8 cellular contexts compared by ENCODE assay signal in genomic region chr4:7043521-7044414, GRCh38. TPM values are rescaled to one million over a fixed set of nuclear protein-coding genes. Genes with fewer than 3 reads are reported as not detected.
DNase-seq lines count a peak whose midpoint lies in the region; ATAC-seq lines count a peak whose summit lies in the region.

No MANE protein-coding gene starts in this region.

- H3K27ac Mint-ChIP-seq in IgD-negative memory B cell (peak overlapping the region; percentile 83 to 95 (median 87)), memory B cell (peak overlapping the region; percentile 83)

- ATAC-seq in GM21526 (IDR thresholded peaks at IDR 0.05; ENCODE audit: low FRiP score, unreplicated experiment) (peak; percentile 20), memory B cell (ENCODE audit: low read depth) (peak; percentile 57)

- no peaks in the 10 kb centered on the region for H3K36me3 Mint-ChIP-seq in IgD-negative memory B cell
- peaks cover 2% of the 10 kb centered on the region for H3K36me3 Mint-ChIP-seq in memory B cell

- no peaks in the 10 kb centered on the region for H3K9me3 Mint-ChIP-seq in IgD-negative memory B cell
- H3K9me3 Mint-ChIP-seq in memory B cell: no peaks in the 10 kb centered on the region

- H3K27me3 Mint-ChIP-seq in IgD-negative memory B cell (no peaks in the 10 kb centered on the region), memory B cell (no peaks in the 10 kb centered on the region)

- H3K4me1 Mint-ChIP-seq in IgD-negative memory B cell (peaks cover 34 to 41% (median 39%) of the 10 kb centered on the region in 3 donors), memory B cell (peaks cover 44% of the 10 kb centered on the region)

- DNase-seq in Daoy (ENCODE audit: low read depth) (peak; percentile 65), dedifferentiated amniotic fluid mesenchymal stem cell (ENCODE audit: extremely low spot score) (peak; percentile 22), memory B cell (ENCODE audit: low spot score in 2 of 2) (peak; percentile 49 to 62), cerebellar nuclear complex (lab: John Stamatoyannopoulos, UW) (no peak)
- peak; percentile 43 to 51 for DNase-seq in activated CD4-positive, alpha-beta T cell treated with anti-CD3 and anti-CD28 coated beads for 4 hours
- DNase-seq in stimulated activated CD8-positive, alpha-beta memory T cell treated with anti-CD3 and anti-CD28 coated beads, Interleukin-7, amount 100 ng/mL, for 48 hours (ENCODE audit: extremely low read depth in 1 of 2, low read depth in 1 of 2): peak; percentile 13 to 25

- H3K4me3 Mint-ChIP-seq in IgD-negative memory B cell: peak overlapping the region; percentile 89 to 96 (median 92)
- peak overlapping the region; percentile 88 for H3K4me3 Mint-ChIP-seq in memory B cell

RNA-seq across cellular contexts. Expression of gene TADA2B, which starts 0.6 kb away (rescaled TPM):
- 7.3 and 9.6 TPM in 2 replicates for total RNA-seq in Daoy (2014; rRNA removed; shearing (Covaris generic))
- polyA plus RNA-seq in IgD-negative memory B cell: 4.7 TPM

RNA-seq across cellular contexts. Expression of gene GRPEL1, which starts 24.1 kb away (rescaled TPM):
- total RNA-seq in Daoy (2014; rRNA removed; shearing (Covaris generic)): 59.5 and 83.3 TPM in 2 replicates
- 49.0 TPM for polyA plus RNA-seq in IgD-negative memory B cell

Comparison
In these comparisons a context has a peak if more than half of its experiments do, and no peak if none do; other contexts are left out.
1. DNase-seq: peak in Daoy (single experiment), activated CD4-positive, alpha-beta T cell treated with anti-CD3 and anti-CD28 coated beads for 4 hours (2 of 2), dedifferentiated amniotic fluid mesenchymal stem cell (single experiment), memory B cell (2 of 2) and stimulated activated CD8-positive, alpha-beta memory T cell treated with anti-CD3 and anti-CD28 coated beads, Interleukin-7, amount 100 ng/mL, for 48 hours (2 of 2); none in cerebellar nuclear complex (0 of 2).